In the genomic region with DNA sequence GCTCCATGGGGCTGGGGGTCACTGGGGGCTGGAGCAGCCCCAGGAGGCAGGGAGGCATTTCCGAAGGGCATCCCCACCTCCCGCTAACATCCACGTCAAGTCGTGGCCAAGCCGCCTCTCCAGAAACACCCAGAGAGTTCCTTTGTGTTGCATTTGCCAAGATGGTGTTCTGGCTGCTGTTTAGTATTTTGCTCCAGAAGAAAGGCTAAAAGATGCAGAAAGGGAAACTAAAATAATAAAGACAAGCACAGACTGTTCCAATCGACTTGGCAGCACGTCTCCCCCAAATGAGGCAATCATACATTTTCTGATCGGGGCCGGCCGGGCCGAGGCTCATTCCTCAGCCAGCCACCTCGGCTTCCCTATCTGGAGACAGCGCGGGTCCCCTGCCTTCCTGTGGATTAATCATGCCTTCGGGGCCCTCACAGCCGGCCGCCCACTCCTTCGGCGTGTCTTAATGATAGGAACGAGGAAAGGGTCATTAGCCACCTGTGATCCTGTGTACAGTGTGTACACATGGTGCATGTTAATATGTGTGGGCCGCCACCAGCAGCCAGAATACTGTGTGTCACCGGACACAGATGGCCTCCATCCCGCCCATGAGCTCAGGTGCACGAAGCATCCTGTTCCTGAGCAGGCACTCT, we compare ENCODE assay signal across 16 cellular contexts.
DNase-seq lines count a peak whose midpoint lies in the region; ATAC-seq and TF ChIP-seq lines count a peak whose summit lies in the region.
"Had no signal": no experiment of that assay in that cellular context is flagged by ENCODE, and none has a peak within 500 bp of the region (broad histone marks: within the 10 kb centered on the region; RNA-seq: fewer than 3 reads in every experiment).

No MANE protein-coding gene starts in this region.

- peak; percentile 96 for DNase-seq in NCI-H69 (lab: John Stamatoyannopoulos, UW)
- DNase-seq in esophagus muscularis mucosa (ENCODE audit: extremely low spot score): no peak
- DNase-seq in testis: peak; percentile 60
- no peak for DNase-seq in HPDE6-E6E7 (ENCODE audit: extremely low spot score)
- DNase-seq in RPMI8226: no peak
- no peak for DNase-seq in NOMO-1 treated with DMSO at 0.1 percent for 48 hours (lab: John Stamatoyannopoulos, UW; ENCODE audit: unreplicated experiment)
- DNase-seq: activated T-cell treated with anti-CD3 and anti-CD28 coated beads, Interleukin-2, amount 50 U/mL, for 1 hour; dermis blood vessel endothelial cell; MG63; NCI-H446; stimulated activated CD4-positive, alpha-beta T cell treated with anti-CD3 and anti-CD28 coated beads, Interleukin-1b, Interleukin-23, amount 100 ng/mL, for 48 hours; stimulated activated CD8-positive, alpha-beta memory T cell treated with anti-CD3 and anti-CD28 coated beads, Interleukin-4, amount 100 ng/mL, for 48 hours had no signal

- intact Hi-C loops in esophagus muscularis mucosa (cut with DNase I) (no loop called here), testis (cut with DNase I; ENCODE audit: low total_unique reads) (no loop called here)

- H3K27me3 ChIP-seq in esophagus muscularis mucosa: no peaks in the 10 kb centered on the region
- H3K27me3 ChIP-seq in liver (ENCODE audit: control insufficient read depth in 4 of 4, insufficient read depth in 4 of 4, low read length in 3 of 4): no peaks in the 10 kb centered on the region
- no peaks in the 10 kb centered on the region for H3K27me3 ChIP-seq in testis
- H3K27me3 ChIP-seq: MG63 had no signal

- WGBS in esophagus muscularis mucosa: 69% methylated on average over 24 of the region's 24 CpGs
- WGBS in liver: 87% methylated on average over 24 of the region's 24 CpGs
- 48 to 52% methylated on average over 23 to 24 of the region's 24 CpGs for WGBS in testis, 2 donors

- TF ChIP-seq CTCF in esophagus muscularis mucosa (IDR thresholded peaks at IDR 0.05) (no peak), liver (IDR thresholded peaks at IDR 0.05; ENCODE audit: low read depth, low read length, missing input control) (no peak), testis (IDR thresholded peaks at IDR 0.05) (no peak)

- H3K4me3 ChIP-seq in esophagus muscularis mucosa (peak overlapping the region in 1 of 4 donors; percentile 18), liver (ENCODE audit: low read depth in 1 of 3, low read length in 3 of 3) (no peak overlapping the region), testis (no peak overlapping the region)
- H3K4me3 ChIP-seq: MG63 had no signal

- ATAC-seq in HG02759 (IDR thresholded peaks at IDR 0.05; ENCODE audit: unreplicated experiment): no peak
- ATAC-seq: activated CD4-positive, CD25-positive, alpha-beta regulatory T cell treated with anti-CD3 and anti-CD28 coated beads, Interleukin-2, amount 50 U/mL, for 24 hours; Panc1 had no signal

- no peak for TF ChIP-seq RAD21 in liver (IDR thresholded peaks at IDR 0.05)

- H3K36me3 ChIP-seq in esophagus muscularis mucosa: no peaks in the 10 kb centered on the region
- no peaks in the 10 kb centered on the region for H3K36me3 ChIP-seq in liver (ENCODE audit: control insufficient read depth in 4 of 4, insufficient read depth in 3 of 4, low read depth in 1 of 4, low read length in 3 of 4)
- H3K36me3 ChIP-seq in testis (ENCODE audit: low read depth, missing control alignments): no peaks in the 10 kb centered on the region
- H3K36me3 ChIP-seq: MG63 had no signal

- no peak for TF ChIP-seq EP300 in esophagus muscularis mucosa (IDR thresholded peaks at IDR 0.05)

- peak overlapping the region; percentile 51 to 70 (median 66) for H3K27ac ChIP-seq in esophagus muscularis mucosa (replicated peaks in 1 of 4)
- H3K27ac ChIP-seq in liver (ENCODE audit: low read depth in 1 of 2, low read length in 2 of 2): no peak overlapping the region
- H3K27ac ChIP-seq in testis: peak overlapping the region; percentile 53 to 83

- no peaks in the 10 kb centered on the region for H3K9me3 ChIP-seq in esophagus muscularis mucosa
- no peaks in the 10 kb centered on the region for H3K9me3 ChIP-seq in liver (ENCODE audit: control insufficient read depth in 4 of 4, low read length in 3 of 4)
- no peaks in the 10 kb centered on the region for H3K9me3 ChIP-seq in testis
- H3K9me3 ChIP-seq: MG63 had no signal

- H3K9ac ChIP-seq in liver (ENCODE audit: low read depth in 1 of 2, low read length in 2 of 2): no peak overlapping the region

- H3K4me1 ChIP-seq in esophagus muscularis mucosa (peaks cover 4 to 62% (median 58%) of the 10 kb centered on the region in 4 donors), liver (ENCODE audit: control insufficient read depth in 4 of 4, insufficient read depth in 4 of 4, low read length in 3 of 4) (peaks cover 0 to 3% (median 0%) of the 10 kb centered on the region in 4 donors), testis (peaks cover 20% of the 10 kb centered on the region)

- TF ChIP-seq POLR2A in esophagus muscularis mucosa (IDR thresholded peaks at IDR 0.05; ENCODE audit: low read depth) (no peak), testis (IDR thresholded peaks at IDR 0.05) (no peak)

TF ChIP-seq in liver, 16 proteins besides CTCF, POLR2A, EP300 and RAD21:
- TF ChIP-seq SP1 (IDR thresholded peaks at IDR 0.05) (peak; percentile 16), YY1 (IDR thresholded peaks at IDR 0.05) (no peak), NR2F2 (IDR thresholded peaks at IDR 0.05) (peak; percentile 16), FOXA1 (IDR thresholded peaks at IDR 0.05) (no peak)

Comparison
In these comparisons a context has a peak if more than half of its experiments do, and no peak if none do; other contexts are left out.
1. DNase-seq: peak in NCI-H69 (single experiment) and testis (single experiment); none in esophagus muscularis mucosa (single experiment), HPDE6-E6E7 (single experiment), RPMI8226 (single experiment) and NOMO-1 treated with DMSO at 0.1 percent for 48 hours (single experiment).
2. H3K27ac ChIP-seq: peak in esophagus muscularis mucosa (4 of 4) and testis (2 of 2); none in liver (0 of 2).